Comparison of ENCODE assay signal across 1 cellular context in the genomic region with DNA sequence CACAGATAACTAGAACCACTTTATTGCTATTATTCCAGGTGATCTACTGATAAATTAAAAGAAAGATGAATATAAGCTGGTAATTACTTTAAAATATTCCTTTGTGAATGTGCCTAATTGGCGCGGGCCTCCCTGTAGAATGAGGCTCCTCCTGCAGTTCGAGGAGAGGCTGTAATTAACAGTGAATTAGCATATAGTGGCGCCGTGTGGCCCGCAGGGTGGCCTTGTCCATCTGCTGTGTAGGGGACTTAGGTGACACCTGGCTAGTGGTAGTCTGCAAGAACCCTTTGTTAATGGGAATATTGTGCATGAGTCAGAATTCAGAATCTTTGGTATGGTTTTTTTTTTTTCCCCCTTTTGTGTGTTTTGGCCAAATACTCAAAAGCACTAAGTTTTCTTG.
TF ChIP-seq lines count a peak whose summit lies in the region.

No MANE protein-coding gene starts in this region.

TF ChIP-seq in HepG2, 621 proteins besides CTCF, POLR2A, EP300 and RAD21 (continued from another document):
- TF ChIP-seq, protein P1, sequence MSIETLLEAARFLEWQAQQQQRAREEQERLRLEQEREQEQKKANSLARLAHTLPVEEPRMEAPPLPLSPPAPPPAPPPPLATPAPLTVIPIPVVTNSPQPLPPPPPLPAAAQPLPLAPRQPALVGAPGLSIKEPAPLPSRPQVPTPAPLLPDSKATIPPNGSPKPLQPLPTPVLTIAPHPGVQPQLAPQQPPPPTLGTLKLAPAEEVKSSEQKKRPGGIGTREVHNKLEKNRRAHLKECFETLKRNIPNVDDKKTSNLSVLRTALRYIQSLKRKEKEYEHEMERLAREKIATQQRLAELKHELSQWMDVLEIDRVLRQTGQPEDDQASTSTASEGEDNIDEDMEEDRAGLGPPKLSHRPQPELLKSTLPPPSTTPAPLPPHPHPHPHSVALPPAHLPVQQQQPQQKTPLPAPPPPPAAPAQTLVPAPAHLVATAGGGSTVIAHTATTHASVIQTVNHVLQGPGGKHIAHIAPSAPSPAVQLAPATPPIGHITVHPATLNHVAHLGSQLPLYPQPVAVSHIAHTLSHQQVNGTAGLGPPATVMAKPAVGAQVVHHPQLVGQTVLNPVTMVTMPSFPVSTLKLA (IDR thresholded peaks at IDR 0.05), result no peak
- TF ChIP-seq ZNF772 (CRISPR knock-in tag; IDR thresholded peaks at IDR 0.05) (no peak), MBD4 (IDR thresholded peaks at IDR 0.05; ENCODE audit: borderline replicate concordance, low read length) (no peak), SP1 (IDR thresholded peaks at IDR 0.05) (no peak), SP1 (CRISPR knock-in tag; IDR thresholded peaks at IDR 0.05) (no peak), ARHGAP35 (CRISPR knock-in tag; IDR thresholded peaks at IDR 0.05; ENCODE audit: borderline replicate concordance) (no peak), ZNF619 (CRISPR knock-in tag; IDR thresholded peaks at IDR 0.05) (no peak), CEBPG (CRISPR knock-in tag; IDR thresholded peaks at IDR 0.05) (no peak), ZNF850 (CRISPR knock-in tag; conservative IDR thresholded peaks at IDR 0.05) (no peak), ZNF235 (CRISPR knock-in tag; IDR thresholded peaks at IDR 0.05; ENCODE audit: borderline replicate concordance) (no peak)
- TF ChIP-seq, protein P2, sequence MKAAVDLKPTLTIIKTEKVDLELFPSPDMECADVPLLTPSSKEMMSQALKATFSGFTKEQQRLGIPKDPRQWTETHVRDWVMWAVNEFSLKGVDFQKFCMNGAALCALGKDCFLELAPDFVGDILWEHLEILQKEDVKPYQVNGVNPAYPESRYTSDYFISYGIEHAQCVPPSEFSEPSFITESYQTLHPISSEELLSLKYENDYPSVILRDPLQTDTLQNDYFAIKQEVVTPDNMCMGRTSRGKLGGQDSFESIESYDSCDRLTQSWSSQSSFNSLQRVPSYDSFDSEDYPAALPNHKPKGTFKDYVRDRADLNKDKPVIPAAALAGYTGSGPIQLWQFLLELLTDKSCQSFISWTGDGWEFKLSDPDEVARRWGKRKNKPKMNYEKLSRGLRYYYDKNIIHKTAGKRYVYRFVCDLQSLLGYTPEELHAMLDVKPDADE (CRISPR knock-in tag; IDR thresholded peaks at IDR 0.05), result no peak
- TF ChIP-seq, protein P3, sequence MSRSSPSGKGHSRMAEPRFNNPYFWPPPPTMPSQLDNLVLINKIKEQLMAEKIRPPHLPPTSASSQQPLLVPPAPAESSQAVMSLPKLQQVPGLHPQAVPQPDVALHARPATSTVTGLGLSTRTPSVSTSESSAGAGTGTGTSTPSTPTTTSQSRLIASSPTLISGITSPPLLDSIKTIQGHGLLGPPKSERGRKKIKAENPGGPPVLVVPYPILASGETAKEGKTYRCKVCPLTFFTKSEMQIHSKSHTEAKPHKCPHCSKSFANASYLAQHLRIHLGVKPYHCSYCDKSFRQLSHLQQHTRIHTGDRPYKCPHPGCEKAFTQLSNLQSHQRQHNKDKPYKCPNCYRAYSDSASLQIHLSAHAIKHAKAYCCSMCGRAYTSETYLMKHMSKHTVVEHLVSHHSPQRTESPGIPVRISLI (CRISPR knock-in tag; IDR thresholded peaks at IDR 0.05; ENCODE audit: borderline replicate concordance), result no peak
- TF ChIP-seq, protein P4, sequence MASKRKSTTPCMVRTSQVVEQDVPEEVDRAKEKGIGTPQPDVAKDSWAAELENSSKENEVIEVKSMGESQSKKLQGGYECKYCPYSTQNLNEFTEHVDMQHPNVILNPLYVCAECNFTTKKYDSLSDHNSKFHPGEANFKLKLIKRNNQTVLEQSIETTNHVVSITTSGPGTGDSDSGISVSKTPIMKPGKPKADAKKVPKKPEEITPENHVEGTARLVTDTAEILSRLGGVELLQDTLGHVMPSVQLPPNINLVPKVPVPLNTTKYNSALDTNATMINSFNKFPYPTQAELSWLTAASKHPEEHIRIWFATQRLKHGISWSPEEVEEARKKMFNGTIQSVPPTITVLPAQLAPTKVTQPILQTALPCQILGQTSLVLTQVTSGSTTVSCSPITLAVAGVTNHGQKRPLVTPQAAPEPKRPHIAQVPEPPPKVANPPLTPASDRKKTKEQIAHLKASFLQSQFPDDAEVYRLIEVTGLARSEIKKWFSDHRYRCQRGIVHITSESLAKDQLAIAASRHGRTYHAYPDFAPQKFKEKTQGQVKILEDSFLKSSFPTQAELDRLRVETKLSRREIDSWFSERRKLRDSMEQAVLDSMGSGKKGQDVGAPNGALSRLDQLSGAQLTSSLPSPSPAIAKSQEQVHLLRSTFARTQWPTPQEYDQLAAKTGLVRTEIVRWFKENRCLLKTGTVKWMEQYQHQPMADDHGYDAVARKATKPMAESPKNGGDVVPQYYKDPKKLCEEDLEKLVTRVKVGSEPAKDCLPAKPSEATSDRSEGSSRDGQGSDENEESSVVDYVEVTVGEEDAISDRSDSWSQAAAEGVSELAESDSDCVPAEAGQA (IDR thresholded peaks at IDR 0.05; ENCODE audit: low read depth), result no peak
- TF ChIP-seq, protein P4 (CRISPR knock-in tag; IDR thresholded peaks at IDR 0.05; ENCODE audit: borderline replicate concordance), result no peak
- TF ChIP-seq, protein P5, sequence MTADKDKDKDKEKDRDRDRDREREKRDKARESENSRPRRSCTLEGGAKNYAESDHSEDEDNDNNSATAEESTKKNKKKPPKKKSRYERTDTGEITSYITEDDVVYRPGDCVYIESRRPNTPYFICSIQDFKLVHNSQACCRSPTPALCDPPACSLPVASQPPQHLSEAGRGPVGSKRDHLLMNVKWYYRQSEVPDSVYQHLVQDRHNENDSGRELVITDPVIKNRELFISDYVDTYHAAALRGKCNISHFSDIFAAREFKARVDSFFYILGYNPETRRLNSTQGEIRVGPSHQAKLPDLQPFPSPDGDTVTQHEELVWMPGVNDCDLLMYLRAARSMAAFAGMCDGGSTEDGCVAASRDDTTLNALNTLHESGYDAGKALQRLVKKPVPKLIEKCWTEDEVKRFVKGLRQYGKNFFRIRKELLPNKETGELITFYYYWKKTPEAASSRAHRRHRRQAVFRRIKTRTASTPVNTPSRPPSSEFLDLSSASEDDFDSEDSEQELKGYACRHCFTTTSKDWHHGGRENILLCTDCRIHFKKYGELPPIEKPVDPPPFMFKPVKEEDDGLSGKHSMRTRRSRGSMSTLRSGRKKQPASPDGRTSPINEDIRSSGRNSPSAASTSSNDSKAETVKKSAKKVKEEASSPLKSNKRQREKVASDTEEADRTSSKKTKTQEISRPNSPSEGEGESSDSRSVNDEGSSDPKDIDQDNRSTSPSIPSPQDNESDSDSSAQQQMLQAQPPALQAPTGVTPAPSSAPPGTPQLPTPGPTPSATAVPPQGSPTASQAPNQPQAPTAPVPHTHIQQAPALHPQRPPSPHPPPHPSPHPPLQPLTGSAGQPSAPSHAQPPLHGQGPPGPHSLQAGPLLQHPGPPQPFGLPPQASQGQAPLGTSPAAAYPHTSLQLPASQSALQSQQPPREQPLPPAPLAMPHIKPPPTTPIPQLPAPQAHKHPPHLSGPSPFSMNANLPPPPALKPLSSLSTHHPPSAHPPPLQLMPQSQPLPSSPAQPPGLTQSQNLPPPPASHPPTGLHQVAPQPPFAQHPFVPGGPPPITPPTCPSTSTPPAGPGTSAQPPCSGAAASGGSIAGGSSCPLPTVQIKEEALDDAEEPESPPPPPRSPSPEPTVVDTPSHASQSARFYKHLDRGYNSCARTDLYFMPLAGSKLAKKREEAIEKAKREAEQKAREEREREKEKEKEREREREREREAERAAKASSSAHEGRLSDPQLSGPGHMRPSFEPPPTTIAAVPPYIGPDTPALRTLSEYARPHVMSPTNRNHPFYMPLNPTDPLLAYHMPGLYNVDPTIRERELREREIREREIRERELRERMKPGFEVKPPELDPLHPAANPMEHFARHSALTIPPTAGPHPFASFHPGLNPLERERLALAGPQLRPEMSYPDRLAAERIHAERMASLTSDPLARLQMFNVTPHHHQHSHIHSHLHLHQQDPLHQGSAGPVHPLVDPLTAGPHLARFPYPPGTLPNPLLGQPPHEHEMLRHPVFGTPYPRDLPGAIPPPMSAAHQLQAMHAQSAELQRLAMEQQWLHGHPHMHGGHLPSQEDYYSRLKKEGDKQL (CRISPR knock-in tag; IDR thresholded peaks at IDR 0.05; ENCODE audit: low read depth), result no peak
- TF ChIP-seq, protein P6, sequence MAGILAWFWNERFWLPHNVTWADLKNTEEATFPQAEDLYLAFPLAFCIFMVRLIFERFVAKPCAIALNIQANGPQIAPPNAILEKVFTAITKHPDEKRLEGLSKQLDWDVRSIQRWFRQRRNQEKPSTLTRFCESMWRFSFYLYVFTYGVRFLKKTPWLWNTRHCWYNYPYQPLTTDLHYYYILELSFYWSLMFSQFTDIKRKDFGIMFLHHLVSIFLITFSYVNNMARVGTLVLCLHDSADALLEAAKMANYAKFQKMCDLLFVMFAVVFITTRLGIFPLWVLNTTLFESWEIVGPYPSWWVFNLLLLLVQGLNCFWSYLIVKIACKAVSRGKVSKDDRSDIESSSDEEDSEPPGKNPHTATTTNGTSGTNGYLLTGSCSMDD (CRISPR knock-in tag; IDR thresholded peaks at IDR 0.05), result no peak
- TF ChIP-seq, protein P7, sequence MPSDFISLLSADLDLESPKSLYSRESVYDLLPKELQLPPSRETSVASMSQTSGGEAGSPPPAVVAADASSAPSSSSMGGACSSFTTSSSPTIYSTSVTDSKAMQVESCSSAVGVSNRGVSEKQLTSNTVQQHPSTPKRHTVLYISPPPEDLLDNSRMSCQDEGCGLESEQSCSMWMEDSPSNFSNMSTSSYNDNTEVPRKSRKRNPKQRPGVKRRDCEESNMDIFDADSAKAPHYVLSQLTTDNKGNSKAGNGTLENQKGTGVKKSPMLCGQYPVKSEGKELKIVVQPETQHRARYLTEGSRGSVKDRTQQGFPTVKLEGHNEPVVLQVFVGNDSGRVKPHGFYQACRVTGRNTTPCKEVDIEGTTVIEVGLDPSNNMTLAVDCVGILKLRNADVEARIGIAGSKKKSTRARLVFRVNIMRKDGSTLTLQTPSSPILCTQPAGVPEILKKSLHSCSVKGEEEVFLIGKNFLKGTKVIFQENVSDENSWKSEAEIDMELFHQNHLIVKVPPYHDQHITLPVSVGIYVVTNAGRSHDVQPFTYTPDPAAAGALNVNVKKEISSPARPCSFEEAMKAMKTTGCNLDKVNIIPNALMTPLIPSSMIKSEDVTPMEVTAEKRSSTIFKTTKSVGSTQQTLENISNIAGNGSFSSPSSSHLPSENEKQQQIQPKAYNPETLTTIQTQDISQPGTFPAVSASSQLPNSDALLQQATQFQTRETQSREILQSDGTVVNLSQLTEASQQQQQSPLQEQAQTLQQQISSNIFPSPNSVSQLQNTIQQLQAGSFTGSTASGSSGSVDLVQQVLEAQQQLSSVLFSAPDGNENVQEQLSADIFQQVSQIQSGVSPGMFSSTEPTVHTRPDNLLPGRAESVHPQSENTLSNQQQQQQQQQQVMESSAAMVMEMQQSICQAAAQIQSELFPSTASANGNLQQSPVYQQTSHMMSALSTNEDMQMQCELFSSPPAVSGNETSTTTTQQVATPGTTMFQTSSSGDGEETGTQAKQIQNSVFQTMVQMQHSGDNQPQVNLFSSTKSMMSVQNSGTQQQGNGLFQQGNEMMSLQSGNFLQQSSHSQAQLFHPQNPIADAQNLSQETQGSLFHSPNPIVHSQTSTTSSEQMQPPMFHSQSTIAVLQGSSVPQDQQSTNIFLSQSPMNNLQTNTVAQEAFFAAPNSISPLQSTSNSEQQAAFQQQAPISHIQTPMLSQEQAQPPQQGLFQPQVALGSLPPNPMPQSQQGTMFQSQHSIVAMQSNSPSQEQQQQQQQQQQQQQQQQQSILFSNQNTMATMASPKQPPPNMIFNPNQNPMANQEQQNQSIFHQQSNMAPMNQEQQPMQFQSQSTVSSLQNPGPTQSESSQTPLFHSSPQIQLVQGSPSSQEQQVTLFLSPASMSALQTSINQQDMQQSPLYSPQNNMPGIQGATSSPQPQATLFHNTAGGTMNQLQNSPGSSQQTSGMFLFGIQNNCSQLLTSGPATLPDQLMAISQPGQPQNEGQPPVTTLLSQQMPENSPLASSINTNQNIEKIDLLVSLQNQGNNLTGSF (CRISPR knock-in tag; IDR thresholded peaks at IDR 0.05), result no peak
- TF ChIP-seq, protein P8, sequence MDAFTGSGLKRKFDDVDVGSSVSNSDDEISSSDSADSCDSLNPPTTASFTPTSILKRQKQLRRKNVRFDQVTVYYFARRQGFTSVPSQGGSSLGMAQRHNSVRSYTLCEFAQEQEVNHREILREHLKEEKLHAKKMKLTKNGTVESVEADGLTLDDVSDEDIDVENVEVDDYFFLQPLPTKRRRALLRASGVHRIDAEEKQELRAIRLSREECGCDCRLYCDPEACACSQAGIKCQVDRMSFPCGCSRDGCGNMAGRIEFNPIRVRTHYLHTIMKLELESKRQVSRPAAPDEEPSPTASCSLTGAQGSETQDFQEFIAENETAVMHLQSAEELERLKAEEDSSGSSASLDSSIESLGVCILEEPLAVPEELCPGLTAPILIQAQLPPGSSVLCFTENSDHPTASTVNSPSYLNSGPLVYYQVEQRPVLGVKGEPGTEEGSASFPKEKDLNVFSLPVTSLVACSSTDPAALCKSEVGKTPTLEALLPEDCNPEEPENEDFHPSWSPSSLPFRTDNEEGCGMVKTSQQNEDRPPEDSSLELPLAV (CRISPR knock-in tag; conservative IDR thresholded peaks at IDR 0.05; ENCODE audit: low read depth), result no peak
